Comparison of ENCODE assay signal across 10 cellular contexts in the genomic region with DNA sequence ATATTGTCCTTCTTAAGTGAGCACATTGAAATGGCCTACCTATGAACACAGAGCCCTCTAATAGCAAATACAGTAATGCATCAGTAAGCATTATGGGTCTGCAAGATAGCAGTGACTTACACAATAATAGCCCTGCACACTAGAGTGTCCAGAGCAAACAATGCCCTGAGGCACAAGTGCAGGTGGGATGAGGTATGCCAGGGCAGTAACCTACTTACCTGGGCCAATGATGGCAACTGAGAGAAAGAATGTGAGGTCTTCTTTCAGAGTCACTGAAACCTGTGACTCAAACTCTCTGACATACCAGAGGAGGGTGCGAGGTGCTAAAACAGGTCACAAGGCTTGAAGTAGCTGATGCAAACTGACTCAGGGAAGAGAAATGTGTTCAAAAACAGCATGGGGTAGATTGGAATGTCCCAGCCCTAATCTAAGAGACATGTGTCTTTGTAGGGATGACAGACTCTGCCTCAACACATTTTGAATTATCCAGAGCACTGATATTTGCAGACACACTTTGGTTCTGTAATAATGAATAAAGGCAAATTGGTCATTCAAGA.
DNase-seq lines count a peak whose midpoint lies in the region; ATAC-seq, FAIRE-seq and TF ChIP-seq lines count a peak whose summit lies in the region.
"Had no signal": no experiment of that assay in that cellular context is flagged by ENCODE, and none has a peak within 500 bp of the region (broad histone marks: within the 10 kb centered on the region; RNA-seq: fewer than 3 reads in every experiment).

No MANE protein-coding gene starts in this region.

- TF ChIP-seq CTCF in MM.1S (IDR thresholded peaks at IDR 0.05; ENCODE audit: low read length) = no peak
- no peak for TF ChIP-seq CTCF in astrocyte (IDR thresholded peaks at IDR 0.05; ENCODE audit: insufficient read depth, low read depth, low read length)
- TF ChIP-seq CTCF in suprapubic skin (IDR thresholded peaks at IDR 0.05) = no peak

- no peaks in the 10 kb centered on the region for H3K9me3 ChIP-seq in MM.1S (replicated peaks; ENCODE audit: insufficient read depth, low read length)
- no peaks in the 10 kb centered on the region for H3K9me3 ChIP-seq in astrocyte (ENCODE audit: insufficient read depth, low read depth, low read length)
- H3K9me3 ChIP-seq in suprapubic skin = no peaks in the 10 kb centered on the region
- H3K9me3 ChIP-seq: stomach had no signal

- H3K27ac Mint-ChIP-seq in astrocyte (ENCODE audit: unreplicated experiment) = peak overlapping the region; percentile 95

- TF ChIP-seq EP300 in suprapubic skin (IDR thresholded peaks at IDR 0.05) = no peak

- no peaks in the 10 kb centered on the region for H3K36me3 ChIP-seq in MM.1S (replicated peaks; ENCODE audit: insufficient read depth, low read length)
- no peaks in the 10 kb centered on the region for H3K36me3 ChIP-seq in astrocyte (ENCODE audit: insufficient read depth, low read length)
- no peaks in the 10 kb centered on the region for H3K36me3 ChIP-seq in suprapubic skin
- H3K36me3 ChIP-seq: stomach had no signal

- H3K27me3 ChIP-seq in MM.1S (replicated peaks; ENCODE audit: insufficient read depth, low read length) (peaks cover 57% of the 10 kb centered on the region), astrocyte (ENCODE audit: insufficient read depth, low read length) (no peaks in the 10 kb centered on the region), suprapubic skin (no peaks in the 10 kb centered on the region)
- H3K27me3 ChIP-seq: stomach had no signal

- peak; percentile 81 for DNase-seq in ELF-1 (ENCODE audit: low read depth, low spot score)
- DNase-seq in MM.1S = peak; percentile 46
- peak; percentile 93 for DNase-seq in astrocyte (ENCODE audit: low read depth)
- peak; percentile 94 for DNase-seq in myocyte (ENCODE audit: low read depth)
- DNase-seq in suprapubic skin (ENCODE audit: low spot score in 2 of 2) = no peak
- DNase-seq: effector CD8-positive, alpha-beta T cell; stomach had no signal

- no peaks in the 10 kb centered on the region for H3K36me3 Mint-ChIP-seq in astrocyte (ENCODE audit: low read depth, unreplicated experiment)

- peak; percentile 96 for FAIRE-seq in astrocyte (lab: Jason Lieb, UNC)

- H3K27ac ChIP-seq in MM.1S (ENCODE audit: low read length) (no peak overlapping the region; the same call in 1 of the 2 replicates), astrocyte (ENCODE audit: low read depth, low read length) (peak overlapping the region; percentile 41), suprapubic skin (no peak overlapping the region)
- H3K27ac ChIP-seq: stomach had no signal

- no peak overlapping the region for H3K9ac ChIP-seq in MM.1S (ENCODE audit: low read length)
- no peak overlapping the region for H3K9ac ChIP-seq in astrocyte (ENCODE audit: low read length)

- peaks cover 6% of the 10 kb centered on the region for H3K9me3 Mint-ChIP-seq in astrocyte (ENCODE audit: unreplicated experiment)
- H3K9me3 Mint-ChIP-seq: neural crest cell had no signal

- ATAC-seq in HG03025 (IDR thresholded peaks at IDR 0.05; ENCODE audit: low FRiP score, unreplicated experiment) (no peak), HG03469 (IDR thresholded peaks at IDR 0.05; ENCODE audit: unreplicated experiment) (no peak)

- H3K9me2 ChIP-seq in MM.1S (replicated peaks; ENCODE audit: insufficient read depth, low read length) = no peaks in the 10 kb centered on the region

- WGBS in suprapubic skin = 86% methylated on average over 1 of the region's 1 CpG

- peaks cover 3% of the 10 kb centered on the region; the same call in 1 of the 2 replicates for H4K20me1 ChIP-seq in MM.1S (ENCODE audit: insufficient read depth, low read length)
- no peaks in the 10 kb centered on the region for H4K20me1 ChIP-seq in astrocyte (ENCODE audit: insufficient read depth, low read length)

- H3K4me3 ChIP-seq in MM.1S (ENCODE audit: low read length) (no peak overlapping the region), astrocyte (ENCODE audit: insufficient read depth, low read depth, low read length) (no peak overlapping the region), suprapubic skin (no peak overlapping the region)
- H3K4me3 ChIP-seq: stomach had no signal

- H3K4me1 ChIP-seq in MM.1S (ENCODE audit: low read length) = peaks cover 38% of the 10 kb centered on the region
- H3K4me1 ChIP-seq in astrocyte (ENCODE audit: insufficient read depth, low read length) = peaks cover 29% of the 10 kb centered on the region
- H3K4me1 ChIP-seq in suprapubic skin = peaks cover 5% of the 10 kb centered on the region

- no peak overlapping the region for H3K4me3 Mint-ChIP-seq in astrocyte (ENCODE audit: unreplicated experiment)
- H3K4me3 Mint-ChIP-seq: neural crest cell had no signal

- H3K4me2 ChIP-seq in MM.1S (ENCODE audit: low read depth, low read length) (no peak overlapping the region), astrocyte (ENCODE audit: low read length) (peak overlapping the region; percentile 34)

- peaks cover 51% of the 10 kb centered on the region for H3K4me1 Mint-ChIP-seq in astrocyte (ENCODE audit: low read depth, unreplicated experiment)

- TF ChIP-seq POLR2A in suprapubic skin (IDR thresholded peaks at IDR 0.05) = no peak

- H2AFZ ChIP-seq in MM.1S (ENCODE audit: low read length) (no peak overlapping the region), astrocyte (ENCODE audit: low read depth, low read length) (no peak overlapping the region)

- H3F3A ChIP-seq in MM.1S (ENCODE audit: insufficient read depth, low read length) = peaks cover 27% of the 10 kb centered on the region

- H3K79me2 ChIP-seq in MM.1S (ENCODE audit: low read length) (no peaks in the 10 kb centered on the region), astrocyte (ENCODE audit: insufficient read depth, low read length) (no peaks in the 10 kb centered on the region)

- H3K27me3 Mint-ChIP-seq in astrocyte (ENCODE audit: low read depth, unreplicated experiment) = no peaks in the 10 kb centered on the region

Comparison
In these comparisons a context has a peak if more than half of its experiments do, and no peak if none do; other contexts are left out.
1. DNase-seq: peak in ELF-1 (single experiment), MM.1S (single experiment), astrocyte (single experiment) and myocyte (single experiment); none in suprapubic skin (0 of 2).